11 cellular contexts compared by ENCODE assay signal in genomic region chr20:32168184-32168910, GRCh38. TPM values are rescaled to one million over a fixed set of nuclear protein-coding genes. Genes with fewer than 3 reads are reported as not detected.
DNase-seq lines count a peak whose midpoint lies in the region; ATAC-seq, FAIRE-seq and TF ChIP-seq lines count a peak whose summit lies in the region.
"Had no signal": no experiment of that assay in that cellular context is flagged by ENCODE, and none has a peak within 500 bp of the region (broad histone marks: within the 10 kb centered on the region; RNA-seq: fewer than 3 reads in every experiment).

No MANE protein-coding gene starts in this region.

- no peaks in the 10 kb centered on the region for H3K4me1 ChIP-seq in RWPE2 (ENCODE audit: insufficient read depth, poor library complexity, severe bottlenecking)
- no peaks in the 10 kb centered on the region for H3K4me1 ChIP-seq in upper lobe of right lung
- H3K4me1 ChIP-seq in kidney (ENCODE audit: control insufficient read depth in 1 of 2, insufficient read depth in 1 of 2, low read depth in 1 of 2, low read length in 2 of 2) = peaks cover 3% of the 10 kb centered on the region in 2 donors

- intact Hi-C loops in cardiac septum (cut with DNase I) = no loop called here
- intact Hi-C loops in left ventricle myocardium superior (cut with micrococcal nuclease) = no loop called here
- intact Hi-C loops in upper lobe of right lung (cut with DNase I) = no loop called here
- intact Hi-C loops in kidney (cut with DNase I) = no loop called here

- TF ChIP-seq CTCF in RWPE2 (IDR thresholded peaks at IDR 0.05; ENCODE audit: poor library complexity, severe bottlenecking) (no peak), fibroblast of villous mesenchyme (IDR thresholded peaks at IDR 0.05; ENCODE audit: insufficient read depth, low read depth, low read length) (no peak), upper lobe of right lung (IDR thresholded peaks at IDR 0.05) (no peak), kidney (IDR thresholded peaks at IDR 0.05; ENCODE audit: borderline replicate concordance, extremely low read depth, insufficient read depth) (no peak)

- H3K36me3 ChIP-seq in RWPE2 (ENCODE audit: low read depth) = peaks cover 39% of the 10 kb centered on the region
- H3K36me3 ChIP-seq in upper lobe of right lung = peaks cover 34% of the 10 kb centered on the region
- peaks cover 0 to 12% of the 10 kb centered on the region in 2 donors for H3K36me3 ChIP-seq in kidney (ENCODE audit: control insufficient read depth in 1 of 2, insufficient read depth in 2 of 2, low read length in 2 of 2)

- ATAC-seq in left ventricle myocardium superior (no peak), RWPE2 (ENCODE audit: low read depth) (peak; percentile 44; the same call in 2 of the 3 replicates), upper lobe of right lung (no peak), HG03045 (IDR thresholded peaks at IDR 0.05; ENCODE audit: unreplicated experiment) (no peak)

- H3K27me3 ChIP-seq in RWPE2 (ENCODE audit: insufficient read depth, poor library complexity, severe bottlenecking) = no peaks in the 10 kb centered on the region
- H3K27me3 ChIP-seq in upper lobe of right lung = no peaks in the 10 kb centered on the region

- H3K4me3 ChIP-seq in RWPE2 (ENCODE audit: severe bottlenecking) (no peak overlapping the region), fibroblast of villous mesenchyme (ENCODE audit: low read depth, low read length) (no peak overlapping the region), upper lobe of right lung (no peak overlapping the region), kidney (ENCODE audit: low read length in 2 of 2) (no peak overlapping the region)

- H3K9me3 ChIP-seq in RWPE2 (ENCODE audit: severe bottlenecking) (no peaks in the 10 kb centered on the region), upper lobe of right lung (no peaks in the 10 kb centered on the region), kidney (ENCODE audit: control insufficient read depth in 1 of 2, low read length in 2 of 2) (no peaks in the 10 kb centered on the region)

- DNase-seq in cardiac septum (ENCODE audit: low spot score) (peak; percentile 20), left ventricle myocardium superior (no peak), RWPE2 (ENCODE audit: low spot score) (peak; percentile 64), fibroblast of villous mesenchyme (ENCODE audit: low read depth) (peak; percentile 63), upper lobe of right lung (peak; percentile 7), amygdala (lab: John Stamatoyannopoulos, UW) (no peak), kidney (no peak)
- DNase-seq: activated T-cell treated with anti-CD3 and anti-CD28 coated beads for 4 hours, C1 segment of cervical spinal cord, glutamatergic neuron had no signal

- no peak for FAIRE-seq in kidney (lab: Jason Lieb, UNC)

- no peak overlapping the region for H3K27ac ChIP-seq in RWPE2 (ENCODE audit: poor library complexity, severe bottlenecking)
- no peak overlapping the region for H3K27ac ChIP-seq in upper lobe of right lung
- peak overlapping the region in 1 of 2 donors; percentile 9 for H3K27ac ChIP-seq in kidney (ENCODE audit: low read depth in 2 of 2, low read length in 2 of 2)

- H3K9ac ChIP-seq in kidney (ENCODE audit: low read length in 2 of 2) = no peak overlapping the region

RNA-seq across cellular contexts. Expression of gene PLAGL2, which starts 39.2 kb away (rescaled TPM):
- total RNA-seq in cardiac septum (8.5 TPM), left ventricle myocardium superior (6.7 TPM), fibroblast of villous mesenchyme (3.9 and 4.3 TPM in 2 replicates), upper lobe of right lung (15.9 TPM), kidney (9.2 TPM)
- 3.8 TPM for polyA plus RNA-seq in kidney (ENCODE audit: insufficient read depth, low read depth, low replicate concordance)

RNA-seq across cellular contexts. Expression of gene POFUT1, which starts 39.3 kb away (rescaled TPM):
- total RNA-seq in cardiac septum (22.6 TPM), left ventricle myocardium superior (24.1 TPM), fibroblast of villous mesenchyme (43.2 and 50.1 TPM in 2 replicates), upper lobe of right lung (31.5 TPM), kidney (36.7 TPM)
- polyA plus RNA-seq in kidney (ENCODE audit: insufficient read depth, low read depth, low replicate concordance) = 16.7 TPM

RNA-seq across cellular contexts. Expression of gene TM9SF4, which starts 58.8 kb away (rescaled TPM):
- total RNA-seq in cardiac septum = 31.6 TPM
- 25.6 TPM for total RNA-seq in left ventricle myocardium superior
- 43.5 and 58.7 TPM in 2 replicates for total RNA-seq in fibroblast of villous mesenchyme
- 49.2 TPM for total RNA-seq in upper lobe of right lung
- total RNA-seq in kidney = 52.0 TPM
- polyA plus RNA-seq in kidney (ENCODE audit: insufficient read depth, low read depth, low replicate concordance) = 26.3 TPM

Comparison
In these comparisons a context has a peak if more than half of its experiments do, and no peak if none do; other contexts are left out.
1. DNase-seq: peak in cardiac septum (single experiment), RWPE2 (single experiment), fibroblast of villous mesenchyme (single experiment) and upper lobe of right lung (single experiment); none in left ventricle myocardium superior (single experiment), amygdala (0 of 56) and kidney (single experiment).